Comparison of ENCODE assay signal across 15 cellular contexts in the genomic region with DNA sequence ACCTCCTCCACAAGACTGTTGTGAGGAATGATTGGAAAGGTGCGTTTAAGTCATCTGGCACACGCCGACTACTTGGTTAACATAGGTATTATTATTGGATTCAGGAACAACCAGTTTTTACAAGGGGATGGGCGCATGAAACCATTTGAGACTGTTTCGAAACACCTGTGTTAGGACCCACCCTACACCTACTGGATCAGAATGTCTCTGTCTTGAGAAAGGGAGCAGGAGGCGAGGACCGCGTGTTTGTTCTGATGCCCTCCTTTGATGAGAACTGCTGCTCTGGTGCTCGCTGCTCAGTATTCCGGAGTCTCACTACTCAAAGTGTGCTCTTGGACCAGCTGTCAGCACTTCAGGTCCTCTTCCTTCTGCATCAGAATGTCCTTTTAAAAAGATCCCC. TPM values are rescaled to one million over a fixed set of nuclear protein-coding genes. Genes with fewer than 3 reads are reported as not detected.
A peak's percentile ranks its signal among the peaks of the same experiment; 100 is the strongest.
DNase-seq lines count a peak whose midpoint lies in the region; ATAC-seq and TF ChIP-seq lines count a peak whose summit lies in the region.
"Had no signal": no experiment of that assay in that cellular context is flagged by ENCODE, and none has a peak within 500 bp of the region (broad histone marks: within the 10 kb centered on the region; RNA-seq: fewer than 3 reads in every experiment).

No MANE protein-coding gene starts in this region.

- peak overlapping the region in 1 of 2 donors; percentile 55 for H3K4me3 Mint-ChIP-seq in CD14-positive monocyte
- H3K4me3 Mint-ChIP-seq: IgD-negative memory B cell had no signal

- peak; percentile 9 for ATAC-seq in Right ventricle myocardium superior (ENCODE audit: poor library complexity)
- peak; percentile 6 for ATAC-seq in left lung
- ATAC-seq in gastrocnemius medialis, result peak; percentile 24 to 25
- ATAC-seq in HG03457 (IDR thresholded peaks at IDR 0.05; ENCODE audit: unreplicated experiment), result no peak
- ATAC-seq: left colon had no signal

- intact Hi-C loops in Right ventricle myocardium superior (cut with DNase I), result no loop called here
- intact Hi-C loops in cardiac septum (cut with DNase I), result no loop called here
- intact Hi-C loops in left lung (cut with DNase I), result no loop called here
- intact Hi-C loops in gastrocnemius medialis (cut with DNase I; ENCODE audit: low total_unique reads), result loop anchor here (5.0 kb wide), 2 partner anchors 135 to 310 kb away; no protein-coding TSS in a partner anchor
- intact Hi-C loops in uterus (cut with DNase I; ENCODE audit: low total_unique reads), result no loop called here
- intact Hi-C loops in CD14-positive monocyte (cut with micrococcal nuclease), result no loop called here

- no peaks in the 10 kb centered on the region for H3K9me2 ChIP-seq in GM23248 (ENCODE audit: insufficient read depth)

- DNase-seq in Right ventricle myocardium superior, result no peak
- no peak for DNase-seq in cardiac septum (ENCODE audit: low spot score)
- DNase-seq in left lung, result no peak
- DNase-seq in gastrocnemius medialis, result peak; percentile 76
- no peak for DNase-seq in uterus
- DNase-seq in GM23248, result no peak
- no peak for DNase-seq in CD14-positive monocyte (ENCODE audit: low spot score)
- DNase-seq: 8988T; activated CD8-positive, alpha-beta memory T cell treated with anti-CD3 and anti-CD28 coated beads for 24 hours; activated gamma-delta T cell treated with Interleukin-2 at 50 U/mL for 16 hours; brain microvascular endothelial cell; NCI-H1048 had no signal

- in situ Hi-C loops in gastrocnemius medialis (cut with MboI; ENCODE audit: low sequenced_read_pairs in 4 of 4) (no loop called here), GM23248 (cut with MboI) (no loop called here)

- peaks cover 5% of the 10 kb centered on the region; the same call in 1 of the 2 replicates for H3F3A ChIP-seq in GM23248 (ENCODE audit: insufficient read depth)

- H3K36me3 Mint-ChIP-seq in CD14-positive monocyte, result peaks cover 43 to 54% of the 10 kb centered on the region in 2 donors

- TF ChIP-seq CTCF in left lung (IDR thresholded peaks at IDR 0.05), result no peak
- TF ChIP-seq CTCF in gastrocnemius medialis (IDR thresholded peaks at IDR 0.05 in 4 of 5, conservative IDR thresholded peaks at IDR 0.05 in 1 of 5), result no peak
- TF ChIP-seq CTCF in uterus (IDR thresholded peaks at IDR 0.05), result no peak
- no peak for TF ChIP-seq CTCF in CD14-positive monocyte (IDR thresholded peaks at IDR 0.05)

- TF ChIP-seq POLR2A in gastrocnemius medialis (IDR thresholded peaks at IDR 0.05) (no peak), uterus (IDR thresholded peaks at IDR 0.05) (no peak)

- H3K27ac Mint-ChIP-seq in CD14-positive monocyte, result peak overlapping the region in 1 of 7 donors; percentile 33
- H3K27ac Mint-ChIP-seq: IgD-negative memory B cell had no signal

- H3K27ac ChIP-seq in left lung, result peak overlapping the region in 1 of 2 donors; percentile 85
- H3K27ac ChIP-seq in gastrocnemius medialis, result peak overlapping the region; percentile 86 to 99 (median 92)
- peak overlapping the region; percentile 83 to 90 for H3K27ac ChIP-seq in uterus
- no peak overlapping the region for H3K27ac ChIP-seq in GM23248
- H3K27ac ChIP-seq: brain microvascular endothelial cell had no signal

- WGBS in GM23248 (ENCODE audit: low coverage in 1 of 2, low lambda C conversion rate in 2 of 2, missing lambda C conversion rate in 2 of 2), 2 experiments, result 90 to 95% methylated on average over 10 of the region's 10 CpGs

- peaks cover 39% of the 10 kb centered on the region for H3K79me2 ChIP-seq in GM23248 (ENCODE audit: insufficient read depth)

- peaks cover 0 to 9% (median 0%) of the 10 kb centered on the region in 7 donors for H3K9me3 Mint-ChIP-seq in CD14-positive monocyte
- H3K9me3 Mint-ChIP-seq: IgD-negative memory B cell had no signal

- peaks cover 4 to 30% (median 15%) of the 10 kb centered on the region in 3 donors for H3K27me3 Mint-ChIP-seq in CD14-positive monocyte (ENCODE audit: low read depth in 3 of 3)
- H3K27me3 Mint-ChIP-seq: IgD-negative memory B cell had no signal

- peaks cover 24 to 92% of the 10 kb centered on the region in 2 donors for H3K4me1 ChIP-seq in left lung
- H3K4me1 ChIP-seq in gastrocnemius medialis, result peaks cover 96 to 97% of the 10 kb centered on the region in 2 donors
- peaks cover 10% of the 10 kb centered on the region in 2 donors for H3K4me1 ChIP-seq in uterus
- peaks cover 22% of the 10 kb centered on the region for H3K4me1 ChIP-seq in GM23248 (ENCODE audit: insufficient read depth)

- H2AFZ ChIP-seq in GM23248, result no peak overlapping the region

- no peaks in the 10 kb centered on the region for H4K20me1 ChIP-seq in GM23248 (ENCODE audit: insufficient read depth)

- H3K4me1 Mint-ChIP-seq in CD14-positive monocyte, result peaks cover 74% of the 10 kb centered on the region

- H3K9me3 ChIP-seq in left lung (no peaks in the 10 kb centered on the region), gastrocnemius medialis (no peaks in the 10 kb centered on the region), uterus (no peaks in the 10 kb centered on the region), GM23248 (ENCODE audit: low read depth) (no peaks in the 10 kb centered on the region)

- no peak overlapping the region for H3K9ac ChIP-seq in GM23248

- H3K36me3 ChIP-seq in left lung, result peaks cover 0 to 19% of the 10 kb centered on the region in 2 donors
- peaks cover 0 to 3% of the 10 kb centered on the region in 2 donors for H3K36me3 ChIP-seq in gastrocnemius medialis
- no peaks in the 10 kb centered on the region for H3K36me3 ChIP-seq in uterus
- H3K36me3 ChIP-seq in GM23248 (ENCODE audit: low read depth), result no peaks in the 10 kb centered on the region; the same call in 1 of the 2 replicates

- H3K27me3 ChIP-seq in left lung, result no peaks in the 10 kb centered on the region
- no peaks in the 10 kb centered on the region for H3K27me3 ChIP-seq in gastrocnemius medialis
- H3K27me3 ChIP-seq in uterus, result no peaks in the 10 kb centered on the region
- H3K27me3 ChIP-seq in GM23248 (replicated peaks; ENCODE audit: insufficient read depth), result no peaks in the 10 kb centered on the region
- H3K27me3 ChIP-seq: brain microvascular endothelial cell had no signal

- H3K4me2 ChIP-seq in GM23248 (ENCODE audit: unreplicated experiment), result no peak overlapping the region

- H3K4me3 ChIP-seq in left lung (no peak overlapping the region), gastrocnemius medialis (peak overlapping the region in 2 of 4 donors; percentile 10 to 14), uterus (no peak overlapping the region), GM23248 (no peak overlapping the region)

RNA-seq across cellular contexts. Expression of a gene that starts 7.3 kb away (rescaled TPM):
- 20.9 TPM for total RNA-seq in Right ventricle myocardium superior
- total RNA-seq in cardiac septum, result 28.9 TPM
- 10 to 100 TPM; 33.0 to 42.6 TPM for total RNA-seq in left lung
- total RNA-seq in gastrocnemius medialis, result 10 to 100 TPM; 37.3 to 65.1 (median 44.4) TPM
- total RNA-seq in uterus, result 100 to 1,000 TPM in 1 of 4 donors, 10 to 100 TPM in 3; 28.4 to 107 (median 49.7) TPM
- total RNA-seq in GM23248 (2014; rRNA removed; shearing (Covaris generic)), result 29.6 and 31.4 TPM in 2 replicates
- 14.5 and 16.1 TPM in 2 replicates for polyA plus RNA-seq in GM23248 (2016; fragmentation: Nextera tagmentation; extraction: Ambion mirVana)
- 10 to 100 TPM in 1 of 2 donors, 1 to 10 TPM in 1; 8.6 to 15.9 TPM for polyA plus RNA-seq in CD14-positive monocyte

RNA-seq across cellular contexts. Expression of a gene that starts 50.8 kb away (rescaled TPM):
- total RNA-seq in Right ventricle myocardium superior (13.0 TPM), cardiac septum (12.9 TPM), left lung (10 to 100 TPM; 24.7 to 39.4 TPM), gastrocnemius medialis (100 to 1,000 TPM in 1 of 4 donors, 10 to 100 TPM in 3; 40.4 to 161 (median 56.6) TPM), uterus (10 to 100 TPM; 12.3 to 29.6 (median 20.7) TPM)
- total RNA-seq in GM23248 (2014; rRNA removed; shearing (Covaris generic)), result 13.5 and 22.7 TPM in 2 replicates
- polyA plus RNA-seq in GM23248 (2016; fragmentation: Nextera tagmentation; extraction: Ambion mirVana) (13.5 and 13.6 TPM in 2 replicates), CD14-positive monocyte (1 to 10 TPM in 1 of 2 donors, under 1 TPM in 1; 0.15 to 1.2 TPM)

Comparison
In these comparisons a context has a peak if more than half of its experiments do, and no peak if none do; other contexts are left out.
1. DNase-seq: peak in gastrocnemius medialis (2 of 2); none in Right ventricle myocardium superior (single experiment), cardiac septum (single experiment), left lung (0 of 2), uterus (0 of 2), GM23248 (single experiment) and CD14-positive monocyte (single experiment).